ENCODE assay signal across 20 cellular contexts in the genomic region with DNA sequence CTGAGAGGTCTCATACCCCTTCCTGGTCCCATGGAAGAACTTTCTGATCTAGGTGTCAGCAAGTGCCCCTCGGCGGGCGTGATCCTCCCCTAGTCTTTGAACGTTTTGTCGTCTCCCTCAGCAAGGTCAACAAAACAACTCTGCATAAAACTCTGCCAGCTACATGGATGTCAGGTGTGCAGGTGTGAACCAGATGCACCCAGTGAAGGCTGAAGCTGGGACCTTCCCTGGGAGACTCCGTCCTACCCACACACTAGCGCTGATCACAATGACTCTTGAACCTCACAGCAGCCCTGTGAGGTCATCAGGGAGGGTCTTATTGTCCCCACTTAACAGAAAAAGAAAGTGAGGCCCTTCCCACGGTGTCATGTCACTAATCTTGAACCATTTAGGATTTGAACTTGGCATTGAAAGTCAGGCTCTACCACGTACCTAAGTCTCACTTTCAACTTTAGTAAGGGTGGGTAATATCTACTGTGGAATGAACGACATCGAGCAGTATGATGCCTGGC.
A peak's percentile ranks its signal among the peaks of the same experiment; 100 is the strongest.
DNase-seq lines count a peak whose midpoint lies in the region; ATAC-seq and TF ChIP-seq lines count a peak whose summit lies in the region.
"Had no signal": no experiment of that assay in that cellular context is flagged by ENCODE, and none has a peak within 500 bp of the region (broad histone marks: within the 10 kb centered on the region; RNA-seq: fewer than 3 reads in every experiment).

No MANE protein-coding gene starts in this region.

- WGBS in endodermal cell (ENCODE audit: insufficient coverage in 1 of 2, insufficient read length in 1 of 2), 2 experiments, result 91 to 92% methylated on average over 7 to 11 of the region's 11 CpGs
- WGBS in lung, 2 donors, result 94 to 96% methylated on average over 11 of the region's 11 CpGs

- H3K4me1 ChIP-seq in endodermal cell (ENCODE audit: control insufficient read depth, insufficient read depth, low read length) (no peaks in the 10 kb centered on the region), lung (ENCODE audit: control insufficient read depth in 2 of 2, insufficient read depth in 2 of 2, low read length in 2 of 2) (no peaks in the 10 kb centered on the region)
- H3K4me1 ChIP-seq: BE2C; BLaER1 treated with 17β-estradiol and CSF1 and Interleukin-3, amounts not matched to agents 10 nM and 100 nM had no signal

- H3K27me3 ChIP-seq in endodermal cell (ENCODE audit: control insufficient read depth, insufficient read depth, low read length, poor library complexity, severe bottlenecking) (no peaks in the 10 kb centered on the region), lung (ENCODE audit: control insufficient read depth, insufficient read depth) (no peaks in the 10 kb centered on the region)
- H3K27me3 ChIP-seq: BE2C; BLaER1 treated with 17β-estradiol and CSF1 and Interleukin-3, amounts not matched to agents 10 nM and 100 nM had no signal

- H3K9ac ChIP-seq in endodermal cell (ENCODE audit: extremely low read depth, low read length, poor library complexity, severe bottlenecking), result no peak overlapping the region
- H3K9ac ChIP-seq: BLaER1 treated with 17β-estradiol and CSF1 and Interleukin-3, amounts not matched to agents 10 nM and 100 nM; GM23248 had no signal

- no peak for DNase-seq in stimulated activated naive CD8-positive, alpha-beta T cell treated with anti-CD3 and anti-CD28 coated beads, Interleukin-15, amount 100 ng/mL, for 72 hours
- DNase-seq in stimulated activated naive CD8-positive, alpha-beta T cell treated with anti-CD3 and anti-CD28 coated beads, Interleukin-15, Interleukin-2, amounts not matched to agents 100 U/mL and 50 U/mL, for 24 hours, result no peak
- DNase-seq in endodermal cell (peak; percentile 18), lung (ENCODE audit: low spot score) (peak; percentile 26), Ammon's horn (ENCODE audit: low spot score) (no peak), NCI-H1417 (lab: John Stamatoyannopoulos, UW) (no peak)
- no peak for DNase-seq in stimulated activated CD4-positive, alpha-beta T cell treated with anti-CD3 and anti-CD28 coated beads, Interleukin-1b, Interleukin-23, amount 100 ng/mL, for 48 hours
- DNase-seq: BE2C; CD4-positive, alpha-beta T cell; CD8-positive, alpha-beta memory T cell; DMS 273 treated with DMSO at 0.1 percent for 48 hours; DMS79; EL; GDM1; GM23248; H7; HCEC 1CT had no signal

- H3K9me3 Mint-ChIP-seq in stimulated activated naive CD8-positive, alpha-beta T cell treated with anti-CD3 and anti-CD28 coated beads, Interleukin-15, amount 100 ng/mL, for 72 hours, result peaks cover 0 to 12% of the 10 kb centered on the region in 2 donors
- H3K9me3 Mint-ChIP-seq in endodermal cell, result no peaks in the 10 kb centered on the region
- H3K9me3 Mint-ChIP-seq: CD4-positive, alpha-beta T cell had no signal

- H3K9me3 ChIP-seq in endodermal cell (ENCODE audit: control insufficient read depth, low read length) (no peaks in the 10 kb centered on the region), lung (ENCODE audit: control insufficient read depth in 2 of 2, insufficient read depth in 1 of 2, low read length in 1 of 2) (no peaks in the 10 kb centered on the region)
- H3K9me3 ChIP-seq: BE2C had no signal

- H3K27ac ChIP-seq in endodermal cell (ENCODE audit: low read depth, low read length) (no peak overlapping the region), lung (ENCODE audit: low read depth in 1 of 2, low read length in 1 of 2) (no peak overlapping the region)
- H3K27ac ChIP-seq: 22Rv1; BLaER1 treated with 17β-estradiol and CSF1 and Interleukin-3, amounts not matched to agents 10 nM and 100 nM; GM23248 had no signal

- no peak overlapping the region for H3K4me3 Mint-ChIP-seq in stimulated activated naive CD8-positive, alpha-beta T cell treated with anti-CD3 and anti-CD28 coated beads, Interleukin-15, amount 100 ng/mL, for 72 hours
- no peak overlapping the region for H3K4me3 Mint-ChIP-seq in endodermal cell
- H3K4me3 Mint-ChIP-seq: CD14-positive monocyte; CD4-positive, alpha-beta T cell; CD8-positive, alpha-beta memory T cell had no signal

- H3K36me3 Mint-ChIP-seq in endodermal cell (ENCODE audit: low read depth), result no peaks in the 10 kb centered on the region
- H3K36me3 Mint-ChIP-seq: CD14-positive monocyte; CD8-positive, alpha-beta memory T cell had no signal

- no peaks in the 10 kb centered on the region for H3K4me1 Mint-ChIP-seq in stimulated activated naive CD8-positive, alpha-beta T cell treated with anti-CD3 and anti-CD28 coated beads, Interleukin-15, amount 100 ng/mL, for 72 hours
- peaks cover 5% of the 10 kb centered on the region for H3K4me1 Mint-ChIP-seq in endodermal cell
- H3K4me1 Mint-ChIP-seq: CD14-positive monocyte had no signal

- no peak overlapping the region for H3K27ac Mint-ChIP-seq in stimulated activated naive CD8-positive, alpha-beta T cell treated with anti-CD3 and anti-CD28 coated beads, Interleukin-15, amount 100 ng/mL, for 72 hours
- no peak overlapping the region for H3K27ac Mint-ChIP-seq in endodermal cell
- H3K27ac Mint-ChIP-seq: CD14-positive monocyte; CD4-positive, alpha-beta T cell; CD8-positive, alpha-beta memory T cell had no signal

- peaks cover 23% of the 10 kb centered on the region for H3K27me3 Mint-ChIP-seq in stimulated activated naive CD8-positive, alpha-beta T cell treated with anti-CD3 and anti-CD28 coated beads, Interleukin-15, amount 100 ng/mL, for 72 hours
- peaks cover 4% of the 10 kb centered on the region for H3K27me3 Mint-ChIP-seq in endodermal cell (ENCODE audit: insufficient read depth)

- H3K4me3 ChIP-seq in endodermal cell (ENCODE audit: low read length), result no peak overlapping the region
- H3K4me3 ChIP-seq in lung, result no peak overlapping the region
- H3K4me3 ChIP-seq: BLaER1 treated with 17β-estradiol and CSF1 and Interleukin-3, amounts not matched to agents 10 nM and 100 nM; GM23248 had no signal

- TF ChIP-seq CTCF in endodermal cell (conservative IDR thresholded peaks at IDR 0.05) (no peak), lung (IDR thresholded peaks at IDR 0.05; ENCODE audit: control extremely low read depth, extremely low read depth) (no peak)

- H3K36me3 ChIP-seq in endodermal cell (ENCODE audit: control insufficient read depth, insufficient read depth, low read length) (no peaks in the 10 kb centered on the region), lung (ENCODE audit: control insufficient read depth in 2 of 2, insufficient read depth in 2 of 2, low read length in 2 of 2) (peaks cover 0 to 13% of the 10 kb centered on the region in 2 donors)
- H3K36me3 ChIP-seq: BE2C; BLaER1 treated with 17β-estradiol and CSF1 and Interleukin-3, amounts not matched to agents 10 nM and 100 nM had no signal

- ATAC-seq in stimulated activated naive CD8-positive, alpha-beta T cell treated with anti-CD3 and anti-CD28 coated beads, Interleukin-15, amount 100 ng/mL, for 72 hours, result peak; percentile 63
- no peak for ATAC-seq in stimulated activated naive CD8-positive, alpha-beta T cell treated with anti-CD3 and anti-CD28 coated beads, Interleukin-15, Interleukin-2, amounts not matched to agents 100 U/mL and 50 U/mL, for 24 hours
- ATAC-seq in lung (ENCODE audit: insufficient read depth, low FRiP score), result no peak

Comparison
In these comparisons a context has a peak if more than half of its experiments do, and no peak if none do; other contexts are left out.
1. DNase-seq: peak in endodermal cell (single experiment) and lung (single experiment); none in stimulated activated naive CD8-positive, alpha-beta T cell treated with anti-CD3 and anti-CD28 coated beads, Interleukin-15, amount 100 ng/mL, for 72 hours (0 of 2), stimulated activated naive CD8-positive, alpha-beta T cell treated with anti-CD3 and anti-CD28 coated beads, Interleukin-15, Interleukin-2, amounts not matched to agents 100 U/mL and 50 U/mL, for 24 hours (single experiment), stimulated activated CD4-positive, alpha-beta T cell treated with anti-CD3 and anti-CD28 coated beads, Interleukin-1b, Interleukin-23, amount 100 ng/mL, for 48 hours (single experiment), Ammon's horn (single experiment) and NCI-H1417 (0 of 3).